In genomic region chr10:19843487-19843886, GRCh38 we compare ENCODE assay signal across 21 cellular contexts. TPM values are rescaled to one million over a fixed set of nuclear protein-coding genes. Genes with fewer than 3 reads are reported as not detected.
A peak's percentile ranks its signal among the peaks of the same experiment; 100 is the strongest.
DNase-seq lines count a peak whose midpoint lies in the region; FAIRE-seq and TF ChIP-seq lines count a peak whose summit lies in the region.
"Had no signal": no experiment of that assay in that cellular context is flagged by ENCODE, and none has a peak within 500 bp of the region (broad histone marks: within the 10 kb centered on the region; RNA-seq: fewer than 3 reads in every experiment).

No MANE protein-coding gene starts in this region.

- dilution Hi-C loops in mammary epithelial cell (cut with HindIII; ENCODE audit: low sequenced_read_pairs): no loop called here

- H3K4me3 ChIP-seq in mammary epithelial cell (replicated peaks in 1 of 3; ENCODE audit: insufficient read depth in 1 of 3, low read depth in 2 of 3, low read length in 3 of 3) (no peak overlapping the region), iPS-18a (ENCODE audit: low read length) (peak overlapping the region; percentile 32), smooth muscle cell (peak overlapping the region; percentile 22)
- H3K4me3 ChIP-seq: right atrium auricular region, tibial artery had no signal

- H3K4me2 ChIP-seq in mammary epithelial cell (ENCODE audit: insufficient read depth, low read depth, low read length) (peak overlapping the region; percentile 40), smooth muscle cell (peak overlapping the region; percentile 79)

- no peak for TF ChIP-seq CTCF in mammary epithelial cell (conservative IDR thresholded peaks at IDR 0.05 in 1 of 2, IDR thresholded peaks at IDR 0.05 in 1 of 2; ENCODE audit: extremely low read depth in 1 of 2, insufficient read depth in 1 of 2, low read depth in 1 of 2, low read length in 2 of 2)
- no peak for TF ChIP-seq CTCF in smooth muscle cell (IDR thresholded peaks at IDR 0.05; ENCODE audit: borderline replicate concordance, insufficient read depth, poor library complexity, severe bottlenecking)

- H3K79me2 ChIP-seq in mammary epithelial cell (ENCODE audit: insufficient read depth, low read length) (peaks cover 3% of the 10 kb centered on the region), smooth muscle cell (ENCODE audit: low read depth) (no peaks in the 10 kb centered on the region)

- no peaks in the 10 kb centered on the region for H3K27me3 ChIP-seq in mammary epithelial cell (ENCODE audit: insufficient read depth, low read length)
- H3K27me3 ChIP-seq in iPS-18a (ENCODE audit: control insufficient read depth, insufficient read depth, low read length): no peaks in the 10 kb centered on the region
- no peaks in the 10 kb centered on the region for H3K27me3 ChIP-seq in smooth muscle cell (ENCODE audit: low read depth)
- H3K27me3 ChIP-seq: right atrium auricular region, tibial artery had no signal

- no peaks in the 10 kb centered on the region for H3F3A ChIP-seq in smooth muscle cell (ENCODE audit: low read depth)

- H2AFZ ChIP-seq in mammary epithelial cell (ENCODE audit: low read depth, low read length) (peak overlapping the region; percentile 75), smooth muscle cell (ENCODE audit: low read depth) (no peak overlapping the region)

- H3K9ac ChIP-seq in mammary epithelial cell (ENCODE audit: insufficient read depth, low read length) (no peak overlapping the region), iPS-18a (ENCODE audit: low read length) (no peak overlapping the region), smooth muscle cell (ENCODE audit: low read depth) (no peak overlapping the region)

- no peak for DNase-seq in RCC 7860 (ENCODE audit: low spot score)
- no peak for DNase-seq in mammary epithelial cell
- no peak for DNase-seq in smooth muscle cell (lab: John Stamatoyannopoulos, UW; ENCODE audit: unreplicated experiment)
- no peak for DNase-seq in GOT3 (lab: John Stamatoyannopoulos, UW)
- no peak for DNase-seq in germinal center (ENCODE audit: low spot score)
- DNase-seq in cerebellar nuclear complex (lab: John Stamatoyannopoulos, UW): no peak
- DNase-seq: activated T-cell treated with anti-CD3 and anti-CD28 coated beads for 4 hours; AML-193; amygdala; cortex of kidney; DMS79; left ventricle myocardium superior; NCI-H1105; NCI-H2107; NCI-H526 treated with DMSO at 0.1 percent for 48 hours; nucleus accumbens; Right ventricle myocardium superior; stimulated activated naive B cell treated with anti-CD40 and anti-IgM and Interleukin-4, amounts not matched to agents 10 μg/mL and 1 μg/mL and 100 μg/mL, for 72 hours; tibial artery had no signal

- H4K20me1 ChIP-seq in mammary epithelial cell (ENCODE audit: insufficient read depth, low read length) (no peaks in the 10 kb centered on the region), smooth muscle cell (ENCODE audit: low read depth) (no peaks in the 10 kb centered on the region)

- H3K4me1 ChIP-seq in mammary epithelial cell (ENCODE audit: insufficient read depth, low read length): peaks cover 20% of the 10 kb centered on the region
- peaks cover 58% of the 10 kb centered on the region for H3K4me1 ChIP-seq in iPS-18a (ENCODE audit: control insufficient read depth, low read depth, low read length)
- H3K4me1 ChIP-seq in smooth muscle cell (ENCODE audit: low read depth): peaks cover 18% of the 10 kb centered on the region

- CTCF ChIA-PET in mammary epithelial cell (lab: Charles Lee; ENCODE audit: low non-redundant PET): no interaction called here

- 9% methylated on average over 1 of the region's 1 CpG for WGBS in mammary epithelial cell (ENCODE audit: low coverage, missing lambda C conversion rate)
- 27% methylated on average over 1 of the region's 1 CpG for WGBS in smooth muscle cell (ENCODE audit: low lambda C conversion rate)

- FAIRE-seq in RCC 7860 (lab: Jason Lieb, UNC): peak; percentile 25

- H3K36me3 ChIP-seq in mammary epithelial cell (ENCODE audit: insufficient read depth, low read length): no peaks in the 10 kb centered on the region
- H3K36me3 ChIP-seq in iPS-18a (ENCODE audit: control insufficient read depth, low read depth, low read length): no peaks in the 10 kb centered on the region
- H3K36me3 ChIP-seq in smooth muscle cell (ENCODE audit: low read depth): no peaks in the 10 kb centered on the region
- H3K36me3 ChIP-seq: right atrium auricular region, tibial artery had no signal

- H3K9me3 ChIP-seq in mammary epithelial cell (replicated peaks; ENCODE audit: insufficient read depth, low read length) (no peaks in the 10 kb centered on the region), iPS-18a (ENCODE audit: control insufficient read depth, low read depth, low read length) (no peaks in the 10 kb centered on the region), smooth muscle cell (replicated peaks; ENCODE audit: low read depth) (no peaks in the 10 kb centered on the region)
- H3K9me3 ChIP-seq: right atrium auricular region, tibial artery had no signal

- no TSS peak for BruUV-seq in mammary epithelial cell (replicated peaks; lab: Mats Ljungman, UMichigan)

- intact Hi-C loops in mammary epithelial cell (cut with micrococcal nuclease): no loop called here

- in situ Hi-C loops in mammary epithelial cell (cut with MboI; ENCODE audit: low sequenced_read_pairs in 2 of 2): no loop called here

- H3K27ac ChIP-seq in mammary epithelial cell (ENCODE audit: insufficient read depth, low read depth, low read length) (no peak overlapping the region), iPS-18a (ENCODE audit: low read length) (no peak overlapping the region), smooth muscle cell (ENCODE audit: low read depth) (peak overlapping the region; percentile 21)
- H3K27ac ChIP-seq: right atrium auricular region, tibial artery had no signal

RNA-seq across cellular contexts. Expression of gene PLXDC2, which starts 27.3 kb away (rescaled TPM):
- total RNA-seq in mammary epithelial cell: 100 to 1,000 TPM in 1 of 2 donors, 10 to 100 TPM in 1; 20.0 to 124 TPM
- polyA plus RNA-seq in mammary epithelial cell: 13.0 TPM
- 24.5 TPM for polyA minus RNA-seq in mammary epithelial cell
- 23.8 and 24.9 TPM in 2 replicates for total RNA-seq in smooth muscle cell
- 7.3 and 11.3 TPM in 2 replicates for polyA plus RNA-seq in smooth muscle cell

Comparison
In these comparisons a context has a peak if more than half of its experiments do, and no peak if none do; other contexts are left out.
1. H3K4me3 ChIP-seq: peak in iPS-18a (single experiment) and smooth muscle cell (single experiment); none in mammary epithelial cell (0 of 3).